Comparison of ENCODE assay signal across 1 cellular context in genomic region chr4:48126621-48127020, GRCh38.
TF ChIP-seq lines count a peak whose summit lies in the region.

No MANE protein-coding gene starts in this region.

TF ChIP-seq in GM23338, 12 proteins besides CTCF, POLR2A, EP300 and RAD21 (continued from another document):
- no peak for TF ChIP-seq ZNF462 (CRISPR knock-in tag; IDR thresholded peaks at IDR 0.05)
- no peak for TF ChIP-seq ZNF114 (CRISPR knock-in tag; IDR thresholded peaks at IDR 0.05)
- TF ChIP-seq REST (IDR thresholded peaks at IDR 0.05; ENCODE audit: unreplicated experiment), result no peak
